In genomic region chr2:219073413-219074129, GRCh38 we compare ENCODE assay signal across 8 cellular contexts. TPM values are rescaled to one million over a fixed set of nuclear protein-coding genes. Genes with fewer than 3 reads are reported as not detected.
DNase-seq lines count a peak whose midpoint lies in the region; ATAC-seq, FAIRE-seq and TF ChIP-seq lines count a peak whose summit lies in the region.

No MANE protein-coding gene starts in this region.

- no peak for DNase-seq in GM12892 (ENCODE audit: insufficient read length)
- DNase-seq in NCI-H345 (lab: John Stamatoyannopoulos, UW) = peak; percentile 54
- peak; percentile 80 for DNase-seq in astrocyte of the hippocampus (ENCODE audit: low read depth, low spot score)
- peak; percentile 65 for DNase-seq in kidney tubule cell (ENCODE audit: low spot score)
- DNase-seq in NCI-H1048 (lab: John Stamatoyannopoulos, UW) = no peak

- H3K27ac ChIP-seq in C4-2B = no peak overlapping the region

- no peak for TF ChIP-seq POLR2A in GM12892 (IDR thresholded peaks at IDR 0.05; ENCODE audit: low read depth, low read length)

- TF ChIP-seq CTCF in C4-2B (conservative IDR thresholded peaks at IDR 0.05) = peak; percentile 77

- peak; percentile 42 for FAIRE-seq in GM12892 (lab: Jason Lieb, UNC)

- ATAC-seq in HG03108 (IDR thresholded peaks at IDR 0.05; ENCODE audit: unreplicated experiment) (no peak), GM18520 (IDR thresholded peaks at IDR 0.05; ENCODE audit: unreplicated experiment) (no peak)

RNA-seq across cellular contexts. Expression of gene IHH, which starts 12.8 kb away (rescaled TPM):
- not detected for polyA plus RNA-seq in GM12892 (2012; ENCODE audit: missing spikeins)

RNA-seq across cellular contexts. Expression of gene CFAP65, which starts 32.3 kb away (rescaled TPM):
- not detected for polyA plus RNA-seq in GM12892 (2012; ENCODE audit: missing spikeins)

Comparison
In these comparisons a context has a peak if more than half of its experiments do, and no peak if none do; other contexts are left out.
1. DNase-seq: peak in NCI-H345 (single experiment), astrocyte of the hippocampus (single experiment) and kidney tubule cell (single experiment); none in GM12892 (single experiment) and NCI-H1048 (single experiment).